9 cellular contexts compared by ENCODE assay signal in the genomic region with DNA sequence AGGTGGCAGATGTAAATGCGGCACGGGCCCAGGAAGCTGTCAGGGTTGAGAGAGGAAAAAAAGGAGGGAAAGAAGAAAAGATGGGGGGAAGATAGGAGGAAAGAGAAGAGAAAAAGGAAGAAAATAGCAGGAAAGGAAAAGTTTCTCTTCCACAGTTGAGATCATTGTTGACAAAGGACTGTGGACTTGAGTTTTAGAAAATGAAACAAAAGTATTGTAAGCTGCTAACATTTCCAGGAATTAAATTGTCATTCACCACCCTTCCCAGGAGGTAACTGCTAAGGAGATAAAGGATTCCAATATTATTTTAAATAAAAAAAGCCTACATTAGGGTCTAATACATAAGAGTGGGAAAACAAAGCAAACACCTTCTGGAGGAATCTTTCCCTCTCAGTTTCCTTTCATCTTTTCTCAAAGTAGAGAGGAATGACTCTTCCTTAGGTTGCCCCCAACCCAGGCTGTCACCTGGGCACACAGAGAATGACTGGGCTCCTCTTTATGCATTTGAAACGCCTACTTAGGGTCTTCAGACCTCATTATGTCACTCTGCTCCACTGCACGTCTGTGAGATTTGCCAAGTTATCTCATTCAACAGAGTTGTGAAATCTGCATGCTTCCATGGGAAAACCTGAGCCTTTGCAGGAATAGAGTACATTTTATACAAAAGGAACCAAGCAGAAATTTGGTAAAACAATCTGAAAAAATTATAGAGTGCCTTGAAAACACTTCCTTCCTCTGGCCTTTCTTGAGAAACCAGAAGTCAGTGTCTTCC.
DNase-seq lines count a peak whose midpoint lies in the region; ATAC-seq and TF ChIP-seq lines count a peak whose summit lies in the region.
"Had no signal": no experiment of that assay in that cellular context is flagged by ENCODE, and none has a peak within 500 bp of the region (broad histone marks: within the 10 kb centered on the region; RNA-seq: fewer than 3 reads in every experiment).

No MANE protein-coding gene starts in this region.

- H3K4me1 Mint-ChIP-seq in GM23338: peaks cover 50% of the 10 kb centered on the region
- H3K4me1 Mint-ChIP-seq in brain: peaks cover 91% of the 10 kb centered on the region

- H3K4me3 Mint-ChIP-seq in GM23338 (no peak overlapping the region), brain (peak overlapping the region in 3 of 5 experiments; percentile 27 to 75 (median 41))

- no peaks in the 10 kb centered on the region for H3K9me2 ChIP-seq in GM23338 (ENCODE audit: insufficient read depth)

- peaks cover 35% of the 10 kb centered on the region for H3K79me2 ChIP-seq in GM23338 (replicated peaks; ENCODE audit: insufficient read depth)

- no peak overlapping the region for H3K27ac ChIP-seq in GM23338 (ENCODE audit: low read depth)
- H3K27ac ChIP-seq: VCaP had no signal

- H4K20me1 ChIP-seq in GM23338 (replicated peaks; ENCODE audit: insufficient read depth): no peaks in the 10 kb centered on the region

- DNase-seq in AG10803 (ENCODE audit: low read depth) (peak; percentile 11), GM23338 (ENCODE audit: low spot score) (no peak), left lobe of liver (ENCODE audit: low spot score) (no peak), NCI-H2196 (lab: John Stamatoyannopoulos, UW; ENCODE audit: unreplicated experiment) (no peak), mucosa of descending colon (no peak), hepatic stellate cell (ENCODE audit: low spot score) (no peak)

- no peaks in the 10 kb centered on the region for H3K36me3 Mint-ChIP-seq in GM23338 (ENCODE audit: low read depth)
- no peaks in the 10 kb centered on the region for H3K36me3 Mint-ChIP-seq in brain

- H3K9me3 Mint-ChIP-seq in GM23338: no peaks in the 10 kb centered on the region
- H3K9me3 Mint-ChIP-seq in brain: no peaks in the 10 kb centered on the region

- H3K27me3 Mint-ChIP-seq in GM23338 (ENCODE audit: insufficient read depth, low read depth, poor library complexity) (peaks cover 2% of the 10 kb centered on the region), brain (no peaks in the 10 kb centered on the region)

- peaks cover 32% of the 10 kb centered on the region for H3K4me1 ChIP-seq in GM23338 (ENCODE audit: insufficient read depth)
- H3K4me1 ChIP-seq in mucosa of descending colon (ENCODE audit: low read depth): peaks cover 1% of the 10 kb centered on the region

- ATAC-seq in GM23338 (peak; percentile 48), left lobe of liver (peak; percentile 82), esophagus mucosa (no peak), mucosa of descending colon (no peak)

- intact Hi-C loops in mucosa of descending colon (cut with DNase I, micrococcal nuclease): no loop called here

- H3K36me3 ChIP-seq in GM23338 (ENCODE audit: insufficient read depth) (no peaks in the 10 kb centered on the region), mucosa of descending colon (ENCODE audit: low read depth) (no peaks in the 10 kb centered on the region)

- no peaks in the 10 kb centered on the region for H3F3A ChIP-seq in GM23338 (replicated peaks; ENCODE audit: low read depth)

- H3K27ac Mint-ChIP-seq in GM23338 (peak overlapping the region; percentile 72), brain (peak overlapping the region in 4 of 5 experiments; percentile 63 to 97 (median 94))

- no peak overlapping the region for H3K4me3 ChIP-seq in AG10803 (ENCODE audit: low read length)
- no peak overlapping the region for H3K4me3 ChIP-seq in GM23338
- no peak overlapping the region for H3K4me3 ChIP-seq in mucosa of descending colon

- TF ChIP-seq CTCF in AG10803 (conservative IDR thresholded peaks at IDR 0.05; ENCODE audit: low read length): no peak
- no peak for TF ChIP-seq CTCF in GM23338 (conservative IDR thresholded peaks at IDR 0.05; ENCODE audit: low read depth in 2 of 2)
- TF ChIP-seq CTCF in brain (conservative IDR thresholded peaks at IDR 0.05): no peak
- TF ChIP-seq CTCF in mucosa of descending colon (IDR thresholded peaks at IDR 0.05): no peak

- H3K27me3 ChIP-seq in GM23338 (ENCODE audit: insufficient read depth): no peaks in the 10 kb centered on the region

- peak overlapping the region; percentile 31 for H3K4me2 ChIP-seq in GM23338

- no peak overlapping the region for H2AFZ ChIP-seq in GM23338

- H3K9me3 ChIP-seq in mucosa of descending colon: no peaks in the 10 kb centered on the region

TF ChIP-seq in GM23338, 12 proteins besides CTCF, POLR2A, EP300 and RAD21 (continues in another document):
- no peak for TF ChIP-seq STAT1 (IDR thresholded peaks at IDR 0.05; ENCODE audit: unreplicated experiment)
- TF ChIP-seq POLR2AphosphoS5 (IDR thresholded peaks at IDR 0.05; ENCODE audit: low read depth): no peak
- TF ChIP-seq JUNB (IDR thresholded peaks at IDR 0.05; ENCODE audit: unreplicated experiment): no peak
- TF ChIP-seq EZH2 (IDR thresholded peaks at IDR 0.05; ENCODE audit: low read depth, unreplicated experiment): no peak
- TF ChIP-seq ZNF114 (CRISPR knock-in tag; IDR thresholded peaks at IDR 0.05): no peak
- TF ChIP-seq ZNF331 (CRISPR knock-in tag; IDR thresholded peaks at IDR 0.05; ENCODE audit: low read depth): no peak
- TF ChIP-seq CREB1 (CRISPR knock-in tag; IDR thresholded peaks at IDR 0.05; ENCODE audit: low read depth): no peak
- TF ChIP-seq, protein P1, sequence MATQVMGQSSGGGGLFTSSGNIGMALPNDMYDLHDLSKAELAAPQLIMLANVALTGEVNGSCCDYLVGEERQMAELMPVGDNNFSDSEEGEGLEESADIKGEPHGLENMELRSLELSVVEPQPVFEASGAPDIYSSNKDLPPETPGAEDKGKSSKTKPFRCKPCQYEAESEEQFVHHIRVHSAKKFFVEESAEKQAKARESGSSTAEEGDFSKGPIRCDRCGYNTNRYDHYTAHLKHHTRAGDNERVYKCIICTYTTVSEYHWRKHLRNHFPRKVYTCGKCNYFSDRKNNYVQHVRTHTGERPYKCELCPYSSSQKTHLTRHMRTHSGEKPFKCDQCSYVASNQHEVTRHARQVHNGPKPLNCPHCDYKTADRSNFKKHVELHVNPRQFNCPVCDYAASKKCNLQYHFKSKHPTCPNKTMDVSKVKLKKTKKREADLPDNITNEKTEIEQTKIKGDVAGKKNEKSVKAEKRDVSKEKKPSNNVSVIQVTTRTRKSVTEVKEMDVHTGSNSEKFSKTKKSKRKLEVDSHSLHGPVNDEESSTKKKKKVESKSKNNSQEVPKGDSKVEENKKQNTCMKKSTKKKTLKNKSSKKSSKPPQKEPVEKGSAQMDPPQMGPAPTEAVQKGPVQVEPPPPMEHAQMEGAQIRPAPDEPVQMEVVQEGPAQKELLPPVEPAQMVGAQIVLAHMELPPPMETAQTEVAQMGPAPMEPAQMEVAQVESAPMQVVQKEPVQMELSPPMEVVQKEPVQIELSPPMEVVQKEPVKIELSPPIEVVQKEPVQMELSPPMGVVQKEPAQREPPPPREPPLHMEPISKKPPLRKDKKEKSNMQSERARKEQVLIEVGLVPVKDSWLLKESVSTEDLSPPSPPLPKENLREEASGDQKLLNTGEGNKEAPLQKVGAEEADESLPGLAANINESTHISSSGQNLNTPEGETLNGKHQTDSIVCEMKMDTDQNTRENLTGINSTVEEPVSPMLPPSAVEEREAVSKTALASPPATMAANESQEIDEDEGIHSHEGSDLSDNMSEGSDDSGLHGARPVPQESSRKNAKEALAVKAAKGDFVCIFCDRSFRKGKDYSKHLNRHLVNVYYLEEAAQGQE (IDR thresholded peaks at IDR 0.05; ENCODE audit: unreplicated experiment): no peak
- TF ChIP-seq NANOG (IDR thresholded peaks at IDR 0.05; ENCODE audit: borderline replicate concordance): no peak

Comparison
In these comparisons a context has a peak if more than half of its experiments do, and no peak if none do; other contexts are left out.
1. ATAC-seq: peak in GM23338 (single experiment) and left lobe of liver (single experiment); none in esophagus mucosa (single experiment) and mucosa of descending colon (single experiment).